ENCODE assay signal across 18 cellular contexts in the genomic region with DNA sequence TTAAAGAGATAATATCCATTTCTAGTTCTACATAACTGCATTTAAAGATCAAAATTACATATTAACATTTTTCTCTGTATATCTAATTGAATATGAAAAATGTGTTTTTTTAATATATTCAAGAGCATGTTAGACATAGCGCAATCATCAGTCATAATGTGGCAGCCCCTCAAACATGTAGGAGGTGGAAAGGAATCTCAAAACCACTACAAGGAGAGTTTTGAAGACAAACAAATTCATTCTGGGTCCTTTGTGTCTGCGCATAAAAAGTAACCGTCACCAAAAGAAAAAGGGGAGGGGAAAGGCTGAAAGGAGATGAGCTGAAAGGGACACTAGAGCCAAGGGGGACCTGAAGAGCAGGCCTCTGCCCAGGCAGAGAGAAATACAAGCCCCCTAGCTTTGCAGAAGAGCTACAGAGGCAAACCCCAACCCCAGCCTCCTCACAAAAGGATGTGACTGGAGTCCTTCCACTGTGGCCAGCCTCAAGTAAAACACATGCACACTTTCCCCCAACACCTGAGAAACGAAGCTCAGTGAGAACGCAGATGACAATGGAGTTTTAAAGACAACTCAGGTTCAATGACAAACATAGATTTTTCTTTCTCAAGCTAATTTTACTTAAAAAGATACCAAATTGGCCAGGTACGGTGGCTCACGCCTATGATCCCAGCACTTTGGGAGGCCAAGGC.
DNase-seq lines count a peak whose midpoint lies in the region; ATAC-seq and TF ChIP-seq lines count a peak whose summit lies in the region.
"Had no signal": no experiment of that assay in that cellular context is flagged by ENCODE, and none has a peak within 500 bp of the region (broad histone marks: within the 10 kb centered on the region; RNA-seq: fewer than 3 reads in every experiment).

No MANE protein-coding gene starts in this region.

- intact Hi-C loops in activated CD8-positive, alpha-beta T cell treated with anti-CD3 and anti-CD28 coated beads for 36 hours (cut with micrococcal nuclease), result loop anchor here (2.0 to 5.0 kb wide), 2 partner anchors 56 to 102 kb away; a partner anchor contains a TSS

- no peak overlapping the region for H2AFZ ChIP-seq in OCI-LY3 (ENCODE audit: low read depth, low read length)

- H3K27me3 ChIP-seq in OCI-LY3 (ENCODE audit: low read depth, low read length) (peaks cover 27% of the 10 kb centered on the region), endodermal cell (ENCODE audit: control insufficient read depth, insufficient read depth, low read length, poor library complexity, severe bottlenecking) (no peaks in the 10 kb centered on the region)
- H3K27me3 ChIP-seq: heart left ventricle, thyroid gland had no signal

- H3K9ac ChIP-seq in OCI-LY3 (ENCODE audit: low read length) (no peak overlapping the region), endodermal cell (ENCODE audit: extremely low read depth, low read length, poor library complexity, severe bottlenecking) (no peak overlapping the region)

- H3K4me3 Mint-ChIP-seq in activated CD8-positive, alpha-beta T cell treated with anti-CD3 and anti-CD28 coated beads for 36 hours, result no peak overlapping the region
- no peak overlapping the region for H3K4me3 Mint-ChIP-seq in activated CD8-positive, alpha-beta T cell treated with anti-CD3 and anti-CD28 coated beads, Interleukin-2, amount 10 ng/mL, durations not matched to agents 7 days and 5 days
- H3K4me3 Mint-ChIP-seq in endodermal cell, result no peak overlapping the region
- no peak overlapping the region for H3K4me3 Mint-ChIP-seq in stimulated activated memory B cell treated with anti-CD40 and anti-IgM and Interleukin-4, amounts not matched to agents 10 μg/mL and 1 μg/mL and 100 μg/mL, for 72 hours

- peak; percentile 51 for ATAC-seq in activated CD8-positive, alpha-beta T cell treated with anti-CD3 and anti-CD28 coated beads for 36 hours
- ATAC-seq in activated CD8-positive, alpha-beta T cell treated with anti-CD3 and anti-CD28 coated beads, Interleukin-2, amount 10 ng/mL, durations not matched to agents 7 days and 5 days, result no peak
- ATAC-seq in stimulated activated memory B cell treated with anti-CD40 and anti-IgM and Interleukin-4, amounts not matched to agents 10 μg/mL and 1 μg/mL and 100 μg/mL, for 72 hours, result no peak
- ATAC-seq: heart left ventricle had no signal

- H3K79me2 ChIP-seq in OCI-LY3 (ENCODE audit: low read length), result peaks cover 43% of the 10 kb centered on the region

- POLR2A ChIA-PET in activated CD8-positive, alpha-beta T cell treated with anti-CD3 and anti-CD28 coated beads for 36 hours (lab: Charles Lee), result interaction anchor here (0.9 kb wide), 1 partner anchor 9 kb away, joined by 3 read pairs; no protein-coding TSS in a partner anchor
- POLR2A ChIA-PET in activated CD8-positive, alpha-beta T cell treated with anti-CD3 and anti-CD28 coated beads, Interleukin-2, amount 10 ng/mL, durations not matched to agents 7 days and 5 days (lab: Charles Lee), result no interaction called here

- peak; percentile 31 for DNase-seq in activated CD8-positive, alpha-beta T cell treated with anti-CD3 and anti-CD28 coated beads for 36 hours
- no peak for DNase-seq in activated CD8-positive, alpha-beta T cell treated with anti-CD3 and anti-CD28 coated beads, Interleukin-2, amount 10 ng/mL, durations not matched to agents 7 days and 5 days
- DNase-seq in endodermal cell (no peak), NCI-H2029 treated with DMSO at 0.1 percent for 48 hours (lab: John Stamatoyannopoulos, UW) (no peak), NCI-H82 treated with DMSO at 0.1 percent for 48 hours (lab: John Stamatoyannopoulos, UW; ENCODE audit: unreplicated experiment) (no peak), DMS153 (lab: John Stamatoyannopoulos, UW) (no peak)
- DNase-seq: activated effector memory CD4-positive, alpha-beta T cell treated with anti-CD3 and anti-CD28 coated beads, Interleukin-2, amount 50 U/mL, for 16 hours; CD4-positive, alpha-beta memory T cell; DND-41; heart left ventricle; NCI-H345; NK-92 treated with Interleukin-12 subunit alpha and Interleukin-12 subunit beta, amount 100 ng/mL, for 24 hours; RPMI8226; stimulated activated CD4-positive, alpha-beta T cell treated with anti-CD3 and anti-CD28 coated beads, Interleukin-12 subunit alpha, Interleukin-12 subunit beta, amount 100 ng/mL, for 4 hours; thyroid gland had no signal

- no peak overlapping the region for H3K27ac ChIP-seq in OCI-LY3 (ENCODE audit: low read length)
- H3K27ac ChIP-seq in endodermal cell (ENCODE audit: low read depth, low read length), result no peak overlapping the region
- H3K27ac ChIP-seq: thyroid gland had no signal

- H3K27ac Mint-ChIP-seq in activated CD8-positive, alpha-beta T cell treated with anti-CD3 and anti-CD28 coated beads for 36 hours, result peak overlapping the region; percentile 74
- no peak overlapping the region for H3K27ac Mint-ChIP-seq in activated CD8-positive, alpha-beta T cell treated with anti-CD3 and anti-CD28 coated beads, Interleukin-2, amount 10 ng/mL, durations not matched to agents 7 days and 5 days
- H3K27ac Mint-ChIP-seq in endodermal cell, result peak overlapping the region; percentile 64
- peak overlapping the region; percentile 88 for H3K27ac Mint-ChIP-seq in stimulated activated memory B cell treated with anti-CD40 and anti-IgM and Interleukin-4, amounts not matched to agents 10 μg/mL and 1 μg/mL and 100 μg/mL, for 72 hours

- peak overlapping the region; percentile 45 for H3K4me2 ChIP-seq in OCI-LY3 (ENCODE audit: low read length)

- H3K36me3 ChIP-seq in OCI-LY3 (replicated peaks; ENCODE audit: low read depth, low read length) (peaks cover 7% of the 10 kb centered on the region), endodermal cell (ENCODE audit: control insufficient read depth, insufficient read depth, low read length) (no peaks in the 10 kb centered on the region)
- H3K36me3 ChIP-seq: heart left ventricle, thyroid gland had no signal

- H3K4me1 ChIP-seq in OCI-LY3 (ENCODE audit: low read length) (peaks cover 52% of the 10 kb centered on the region), endodermal cell (ENCODE audit: control insufficient read depth, insufficient read depth, low read length) (no peaks in the 10 kb centered on the region)

- H3K4me1 Mint-ChIP-seq in activated CD8-positive, alpha-beta T cell treated with anti-CD3 and anti-CD28 coated beads for 36 hours (ENCODE audit: low read depth), result peaks cover 67% of the 10 kb centered on the region
- H3K4me1 Mint-ChIP-seq in activated CD8-positive, alpha-beta T cell treated with anti-CD3 and anti-CD28 coated beads, Interleukin-2, amount 10 ng/mL, durations not matched to agents 7 days and 5 days (ENCODE audit: low read depth), result peaks cover 56% of the 10 kb centered on the region
- H3K4me1 Mint-ChIP-seq in endodermal cell, result peaks cover 18% of the 10 kb centered on the region
- peaks cover 58% of the 10 kb centered on the region for H3K4me1 Mint-ChIP-seq in stimulated activated memory B cell treated with anti-CD40 and anti-IgM and Interleukin-4, amounts not matched to agents 10 μg/mL and 1 μg/mL and 100 μg/mL, for 72 hours

- H3K27me3 Mint-ChIP-seq in activated CD8-positive, alpha-beta T cell treated with anti-CD3 and anti-CD28 coated beads for 36 hours, result no peaks in the 10 kb centered on the region
- H3K27me3 Mint-ChIP-seq in activated CD8-positive, alpha-beta T cell treated with anti-CD3 and anti-CD28 coated beads, Interleukin-2, amount 10 ng/mL, durations not matched to agents 7 days and 5 days (ENCODE audit: low read depth), result no peaks in the 10 kb centered on the region
- H3K27me3 Mint-ChIP-seq in endodermal cell (ENCODE audit: insufficient read depth), result no peaks in the 10 kb centered on the region
- H3K27me3 Mint-ChIP-seq in stimulated activated memory B cell treated with anti-CD40 and anti-IgM and Interleukin-4, amounts not matched to agents 10 μg/mL and 1 μg/mL and 100 μg/mL, for 72 hours, result no peaks in the 10 kb centered on the region
- H3K27me3 Mint-ChIP-seq: CD4-positive, alpha-beta memory T cell had no signal

- no peak overlapping the region for H3K4me3 ChIP-seq in OCI-LY3 (ENCODE audit: low read length)
- H3K4me3 ChIP-seq in endodermal cell (ENCODE audit: low read length), result no peak overlapping the region
- H3K4me3 ChIP-seq: heart left ventricle, lung, thyroid gland had no signal

- CTCF ChIA-PET in activated CD8-positive, alpha-beta T cell treated with anti-CD3 and anti-CD28 coated beads for 36 hours (lab: Charles Lee), result interaction anchor here (1.5 to 3.6 kb wide), 3 partner anchors 12 to 86 kb away, joined by 3 to 18 read pairs (median 12); a partner anchor contains a TSS
- CTCF ChIA-PET in activated CD8-positive, alpha-beta T cell treated with anti-CD3 and anti-CD28 coated beads, Interleukin-2, amount 10 ng/mL, durations not matched to agents 7 days and 5 days (lab: Charles Lee), result interaction anchor here (1.2 to 2.5 kb wide), 3 partner anchors 14 to 86 kb away, joined by 5 to 13 read pairs (median 7); no protein-coding TSS in a partner anchor

- no peaks in the 10 kb centered on the region for H3K9me3 ChIP-seq in OCI-LY3 (ENCODE audit: insufficient read depth, low read length)
- H3K9me3 ChIP-seq in endodermal cell (ENCODE audit: control insufficient read depth, low read length), result no peaks in the 10 kb centered on the region
- H3K9me3 ChIP-seq: heart left ventricle, thyroid gland had no signal

- H3K9me3 Mint-ChIP-seq in activated CD8-positive, alpha-beta T cell treated with anti-CD3 and anti-CD28 coated beads for 36 hours, result no peaks in the 10 kb centered on the region
- H3K9me3 Mint-ChIP-seq in activated CD8-positive, alpha-beta T cell treated with anti-CD3 and anti-CD28 coated beads, Interleukin-2, amount 10 ng/mL, durations not matched to agents 7 days and 5 days (ENCODE audit: insufficient read depth), result no peaks in the 10 kb centered on the region
- H3K9me3 Mint-ChIP-seq in endodermal cell, result no peaks in the 10 kb centered on the region
- no peaks in the 10 kb centered on the region for H3K9me3 Mint-ChIP-seq in stimulated activated memory B cell treated with anti-CD40 and anti-IgM and Interleukin-4, amounts not matched to agents 10 μg/mL and 1 μg/mL and 100 μg/mL, for 72 hours
- H3K9me3 Mint-ChIP-seq: CD4-positive, alpha-beta memory T cell had no signal

- no peak for TF ChIP-seq CTCF in activated CD8-positive, alpha-beta T cell treated with anti-CD3 and anti-CD28 coated beads for 36 hours (IDR thresholded peaks at IDR 0.05)
- TF ChIP-seq CTCF in OCI-LY3 (IDR thresholded peaks at IDR 0.05; ENCODE audit: low read depth, low read length) (no peak), endodermal cell (conservative IDR thresholded peaks at IDR 0.05) (no peak)

- WGBS in endodermal cell (ENCODE audit: insufficient coverage in 1 of 2, insufficient read length in 1 of 2), 2 experiments, result 80 to 91% methylated on average over 6 to 7 of the region's 7 CpGs

- peaks cover 63% of the 10 kb centered on the region for H4K20me1 ChIP-seq in OCI-LY3 (ENCODE audit: insufficient read depth, low read length)

- peaks cover 18% of the 10 kb centered on the region for H3K36me3 Mint-ChIP-seq in activated CD8-positive, alpha-beta T cell treated with anti-CD3 and anti-CD28 coated beads for 36 hours (ENCODE audit: low read depth)
- peaks cover 21% of the 10 kb centered on the region for H3K36me3 Mint-ChIP-seq in activated CD8-positive, alpha-beta T cell treated with anti-CD3 and anti-CD28 coated beads, Interleukin-2, amount 10 ng/mL, durations not matched to agents 7 days and 5 days (ENCODE audit: low read depth)
- H3K36me3 Mint-ChIP-seq in endodermal cell (ENCODE audit: low read depth), result peaks cover 9% of the 10 kb centered on the region
- peaks cover 29% of the 10 kb centered on the region for H3K36me3 Mint-ChIP-seq in stimulated activated memory B cell treated with anti-CD40 and anti-IgM and Interleukin-4, amounts not matched to agents 10 μg/mL and 1 μg/mL and 100 μg/mL, for 72 hours
